In genomic region chr3:153084431-153084830, GRCh38 we compare ENCODE assay signal across 30 cellular contexts.
"Had no signal": no experiment of that assay in that cellular context is flagged by ENCODE, and none has a peak within 500 bp of the region (broad histone marks: within the 10 kb centered on the region; RNA-seq: fewer than 3 reads in every experiment).

No MANE protein-coding gene starts in this region.

- H3K4me3 Mint-ChIP-seq: activated CD4-positive, alpha-beta memory T cell treated with anti-CD3 and anti-CD28 coated beads for 36 hours; activated CD4-positive, alpha-beta T cell treated with anti-CD3 and anti-CD28 coated beads for 36 hours; activated CD4-positive, alpha-beta T cell treated with anti-CD3 and anti-CD28 coated beads, Interleukin-2, amount 10 ng/mL, durations not matched to agents 24 days and 14 days; activated CD8-positive, alpha-beta T cell treated with anti-CD3 and anti-CD28 coated beads, Interleukin-2, amount 10 ng/mL, durations not matched to agents 7 days and 5 days; activated naive CD4-positive, alpha-beta T cell treated with anti-CD3 and anti-CD28 coated beads, Interleukin-2, amount 10 ng/mL, durations not matched to agents 7 days and 5 days; activated naive CD8-positive, alpha-beta T cell treated with anti-CD3 and anti-CD28 coated beads, Interleukin-2, amount 10 ng/mL, durations not matched to agents 7 days and 5 days; activated T-cell treated with anti-CD3 and anti-CD28 coated beads, Interleukin-2, amount 50 U/mL, for 24 hours; activated T-cell treated with anti-CD3 and anti-CD28 coated beads, Interleukin-2, amount 50 U/mL, for 72 hours; brain; dendritic cell treated with granulocyte-macrophage colony-stimulating factor and Interleukin-4, amounts not matched to agents 40 ng/mL and 50 ng/mL, for 4 days; effector memory CD8-positive, alpha-beta T cell had no signal

- H3K4me1 ChIP-seq: ascending aorta, breast epithelium, colonic mucosa, gastrocnemius medialis, heart right ventricle had no signal

- H3K36me3 Mint-ChIP-seq: activated CD4-positive, alpha-beta memory T cell treated with anti-CD3 and anti-CD28 coated beads for 36 hours; activated naive CD4-positive, alpha-beta T cell treated with anti-CD3 and anti-CD28 coated beads, Interleukin-2, amount 10 ng/mL, durations not matched to agents 7 days and 5 days; activated naive CD4-positive, alpha-beta T cell treated with anti-CD3 and anti-CD28 coated beads, Interleukin-2, amount 50 U/mL, for 72 hours; activated naive CD8-positive, alpha-beta T cell treated with anti-CD3 and anti-CD28 coated beads, Interleukin-2, amount 10 ng/mL, durations not matched to agents 7 days and 5 days; brain had no signal

- H3K9me3 Mint-ChIP-seq: activated CD4-positive, alpha-beta memory T cell treated with anti-CD3 and anti-CD28 coated beads for 36 hours; activated CD4-positive, alpha-beta T cell treated with anti-CD3 and anti-CD28 coated beads, Interleukin-2, amount 10 ng/mL, durations not matched to agents 24 days and 14 days; activated naive CD4-positive, alpha-beta T cell treated with anti-CD3 and anti-CD28 coated beads, Interleukin-2, amount 10 ng/mL, durations not matched to agents 7 days and 5 days; activated naive CD4-positive, alpha-beta T cell treated with anti-CD3 and anti-CD28 coated beads, Interleukin-2, amount 50 U/mL, for 72 hours; activated naive CD8-positive, alpha-beta T cell treated with anti-CD3 and anti-CD28 coated beads, Interleukin-2, amount 10 ng/mL, durations not matched to agents 7 days and 5 days; activated T-cell treated with anti-CD3 and anti-CD28 coated beads, Interleukin-2, amount 50 U/mL, for 24 hours; activated T-cell treated with anti-CD3 and anti-CD28 coated beads, Interleukin-2, amount 50 U/mL, for 72 hours; brain; dendritic cell treated with granulocyte-macrophage colony-stimulating factor and Interleukin-4, amounts not matched to agents 40 ng/mL and 50 ng/mL, for 4 days; effector memory CD8-positive, alpha-beta T cell had no signal

- ATAC-seq: activated CD4-positive, alpha-beta T cell treated with anti-CD3 and anti-CD28 coated beads for 36 hours; activated CD8-positive, alpha-beta T cell treated with anti-CD3 and anti-CD28 coated beads, Interleukin-2, amount 10 ng/mL, durations not matched to agents 7 days and 5 days; activated naive CD4-positive, alpha-beta T cell treated with anti-CD3 and anti-CD28 coated beads, Interleukin-2, amount 50 U/mL, for 72 hours; activated T-cell treated with anti-CD3 and anti-CD28 coated beads, Interleukin-2, amount 50 U/mL, for 72 hours; effector memory CD8-positive, alpha-beta T cell; esophagus mucosa; gastrocnemius medialis; heart right ventricle had no signal

- H3K4me3 ChIP-seq: ascending aorta, breast epithelium, cardiac muscle cell, colonic mucosa, gastrocnemius medialis, heart right ventricle had no signal

- H3K36me3 ChIP-seq: ascending aorta, breast epithelium, cardiac muscle cell, colonic mucosa, gastrocnemius medialis, heart right ventricle had no signal

- H3K9me3 ChIP-seq: ascending aorta, breast epithelium, colonic mucosa, gastrocnemius medialis, heart right ventricle had no signal

- H3K27me3 Mint-ChIP-seq: activated CD4-positive, alpha-beta T cell treated with anti-CD3 and anti-CD28 coated beads for 36 hours; activated T-cell treated with anti-CD3 and anti-CD28 coated beads, Interleukin-2, amount 50 U/mL, for 24 hours; dendritic cell treated with granulocyte-macrophage colony-stimulating factor and Interleukin-4, amounts not matched to agents 40 ng/mL and 50 ng/mL, for 4 days had no signal

- H3K4me1 Mint-ChIP-seq: activated CD4-positive, alpha-beta T cell treated with anti-CD3 and anti-CD28 coated beads for 36 hours; activated CD4-positive, alpha-beta T cell treated with anti-CD3 and anti-CD28 coated beads, Interleukin-2, amount 10 ng/mL, durations not matched to agents 24 days and 14 days; activated naive CD8-positive, alpha-beta T cell treated with anti-CD3 and anti-CD28 coated beads, Interleukin-2, amount 10 ng/mL, durations not matched to agents 7 days and 5 days had no signal

- DNase-seq: activated CD4-positive, alpha-beta memory T cell treated with anti-CD3 and anti-CD28 coated beads for 36 hours; activated CD4-positive, alpha-beta T cell treated with anti-CD3 and anti-CD28 coated beads for 36 hours; activated CD4-positive, alpha-beta T cell treated with anti-CD3 and anti-CD28 coated beads, Interleukin-2, amount 10 ng/mL, durations not matched to agents 24 days and 14 days; activated CD4-positive, CD25-positive, alpha-beta regulatory T cell; activated CD4-positive, CD25-positive, alpha-beta regulatory T cell treated with anti-CD3 and anti-CD28 coated beads, Interleukin-2, amount 50 U/mL, for 72 hours; activated CD8-positive, alpha-beta memory T cell treated with anti-CD3 and anti-CD28 coated beads, Interleukin-2, amount 50 U/mL, for 48 hours; activated CD8-positive, alpha-beta T cell treated with anti-CD3 and anti-CD28 coated beads, Interleukin-2, amount 10 ng/mL, durations not matched to agents 7 days and 5 days; activated gamma-delta T cell; activated naive CD4-positive, alpha-beta T cell; activated naive CD4-positive, alpha-beta T cell treated with anti-CD3 and anti-CD28 coated beads, Interleukin-2, amount 10 ng/mL, durations not matched to agents 7 days and 5 days; activated naive CD8-positive, alpha-beta T cell treated with anti-CD3 and anti-CD28 coated beads, Interleukin-2, amount 10 ng/mL, durations not matched to agents 7 days and 5 days; activated T-cell treated with anti-CD3 and anti-CD28 coated beads for 4 hours; activated T-cell treated with anti-CD3 and anti-CD28 coated beads, Interleukin-2, amount 50 U/mL, for 24 hours; activated T-cell treated with anti-CD3 and anti-CD28 coated beads, Interleukin-2, amount 50 U/mL, for 72 hours; central memory CD4-positive, alpha-beta T cell; cerebellar nuclear complex; colonic mucosa; effector CD4-positive, alpha-beta T cell; effector memory CD8-positive, alpha-beta T cell; foreskin fibroblast; gastrocnemius medialis; heart right ventricle; T-helper 2 cell had no signal

- H3K27ac ChIP-seq: ascending aorta, breast epithelium, cardiac muscle cell, colonic mucosa, gastrocnemius medialis had no signal

- H3K27me3 ChIP-seq: ascending aorta, breast epithelium, cardiac muscle cell, colonic mucosa, gastrocnemius medialis, heart right ventricle had no signal

- H3K27ac Mint-ChIP-seq: activated CD4-positive, alpha-beta memory T cell treated with anti-CD3 and anti-CD28 coated beads for 36 hours; activated CD4-positive, alpha-beta T cell treated with anti-CD3 and anti-CD28 coated beads for 36 hours; activated CD4-positive, alpha-beta T cell treated with anti-CD3 and anti-CD28 coated beads, Interleukin-2, amount 10 ng/mL, durations not matched to agents 24 days and 14 days; activated CD8-positive, alpha-beta T cell treated with anti-CD3 and anti-CD28 coated beads, Interleukin-2, amount 10 ng/mL, durations not matched to agents 7 days and 5 days; activated naive CD4-positive, alpha-beta T cell treated with anti-CD3 and anti-CD28 coated beads, Interleukin-2, amount 10 ng/mL, durations not matched to agents 7 days and 5 days; activated naive CD4-positive, alpha-beta T cell treated with anti-CD3 and anti-CD28 coated beads, Interleukin-2, amount 50 U/mL, for 72 hours; activated naive CD8-positive, alpha-beta T cell treated with anti-CD3 and anti-CD28 coated beads, Interleukin-2, amount 10 ng/mL, durations not matched to agents 7 days and 5 days; activated T-cell treated with anti-CD3 and anti-CD28 coated beads, Interleukin-2, amount 50 U/mL, for 24 hours; activated T-cell treated with anti-CD3 and anti-CD28 coated beads, Interleukin-2, amount 50 U/mL, for 72 hours; dendritic cell treated with granulocyte-macrophage colony-stimulating factor and Interleukin-4, amounts not matched to agents 40 ng/mL and 50 ng/mL, for 4 days; effector memory CD8-positive, alpha-beta T cell had no signal
